ENCODE assay signal across 15 cellular contexts in the genomic region with DNA sequence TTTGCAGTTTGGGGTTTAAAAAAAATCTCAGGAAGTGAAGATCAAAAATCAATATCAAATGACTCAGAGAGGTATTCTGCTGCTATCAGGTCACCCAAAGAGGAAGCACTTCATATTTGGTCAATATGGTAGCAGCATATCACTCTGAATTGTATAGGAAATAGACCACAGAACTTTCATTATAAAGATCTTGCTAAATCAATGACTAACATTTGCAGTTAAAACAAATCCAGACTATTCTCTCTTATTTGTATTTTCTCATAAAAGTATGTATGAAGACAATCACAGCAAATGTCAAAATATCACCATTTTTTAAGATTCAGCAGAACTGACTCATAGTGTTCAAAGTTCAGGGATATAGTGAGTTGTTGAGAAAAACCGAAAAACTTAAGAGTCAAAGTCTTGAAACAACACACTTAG.
A peak's percentile ranks its signal among the peaks of the same experiment; 100 is the strongest.
DNase-seq lines count a peak whose midpoint lies in the region; ATAC-seq, FAIRE-seq and TF ChIP-seq lines count a peak whose summit lies in the region.
"Had no signal": no experiment of that assay in that cellular context is flagged by ENCODE, and none has a peak within 500 bp of the region (broad histone marks: within the 10 kb centered on the region; RNA-seq: fewer than 3 reads in every experiment).

No MANE protein-coding gene starts in this region.

- H3K27ac ChIP-seq in OCI-LY3 (ENCODE audit: low read length) (no peak overlapping the region), endothelial cell of umbilical vein (ENCODE audit: insufficient read depth, low read depth, low read length) (peak overlapping the region; percentile 100), A673 (ENCODE audit: low read depth, low read length, poor library complexity, severe bottlenecking) (no peak overlapping the region)
- H3K27ac ChIP-seq: dorsolateral prefrontal cortex had no signal

- H3K9me3 Mint-ChIP-seq in activated naive CD4-positive, alpha-beta T cell treated with anti-CD3 and anti-CD28 coated beads, Interleukin-2, amount 50 U/mL, for 24 hours: no peaks in the 10 kb centered on the region

- H3K9ac ChIP-seq in OCI-LY3 (ENCODE audit: low read length) (no peak overlapping the region), endothelial cell of umbilical vein (replicated peaks; ENCODE audit: extremely low read depth, insufficient read depth, low read length) (peak overlapping the region; percentile 79)

- POLR2A ChIA-PET in endothelial cell of umbilical vein (lab: Charles Lee) (no interaction called here), A673 (lab: Charles Lee; ENCODE audit: low non-redundant PET) (no interaction called here)

- no peaks in the 10 kb centered on the region for H3K9me1 ChIP-seq in endothelial cell of umbilical vein (replicated peaks; ENCODE audit: control insufficient read depth, extremely low read depth, insufficient read depth, low read length)

- ATAC-seq in Right ventricle myocardium superior (ENCODE audit: poor library complexity) (no peak), GM19463 (IDR thresholded peaks at IDR 0.05; ENCODE audit: unreplicated experiment) (no peak)

- TF ChIP-seq POLR2A in endothelial cell of umbilical vein (IDR thresholded peaks at IDR 0.05; ENCODE audit: low read depth, low read length): no peak

- no peaks in the 10 kb centered on the region for H3K79me2 ChIP-seq in OCI-LY3 (ENCODE audit: low read length)
- H3K79me2 ChIP-seq in endothelial cell of umbilical vein (ENCODE audit: control insufficient read depth, insufficient read depth, low read length): no peaks in the 10 kb centered on the region

- TF ChIP-seq CTCF in OCI-LY3 (IDR thresholded peaks at IDR 0.05; ENCODE audit: low read depth, low read length) (no peak), endothelial cell of umbilical vein (IDR thresholded peaks at IDR 0.05; ENCODE audit: extremely low read depth in 1 of 2, insufficient read depth in 1 of 2, low read depth in 1 of 2, low read length in 2 of 2) (no peak), A673 (conservative IDR thresholded peaks at IDR 0.05; ENCODE audit: low read depth, low read length) (no peak)

- FAIRE-seq in endothelial cell of umbilical vein (lab: Jason Lieb, UNC): no peak
- FAIRE-seq: GM19239 had no signal

- peak overlapping the region; percentile 60 for H3K27ac Mint-ChIP-seq in activated naive CD4-positive, alpha-beta T cell treated with anti-CD3 and anti-CD28 coated beads, Interleukin-2, amount 50 U/mL, for 24 hours

- H3K4me1 ChIP-seq in OCI-LY3 (ENCODE audit: low read length) (peaks cover 18% of the 10 kb centered on the region), endothelial cell of umbilical vein (ENCODE audit: control insufficient read depth, extremely low read depth, insufficient read depth, low read length) (peaks cover 37% of the 10 kb centered on the region), A673 (ENCODE audit: insufficient read depth, low read length, poor library complexity, severe bottlenecking) (peaks cover 10% of the 10 kb centered on the region)

- no peaks in the 10 kb centered on the region for H3K27me3 Mint-ChIP-seq in activated naive CD4-positive, alpha-beta T cell treated with anti-CD3 and anti-CD28 coated beads, Interleukin-2, amount 50 U/mL, for 24 hours

- dilution Hi-C loops in endothelial cell of umbilical vein (cut with MboI; ENCODE audit: extremely low pct_ligation_motif_present, low sequenced_read_pairs): no loop called here

- H3K4me3 ChIP-seq in OCI-LY3 (ENCODE audit: low read length) (no peak overlapping the region), endothelial cell of umbilical vein (replicated peaks in 1 of 3; ENCODE audit: insufficient read depth in 1 of 3, low read depth in 1 of 3, low read length in 3 of 3) (no peak overlapping the region), A673 (ENCODE audit: low read depth, low read length, poor library complexity, severe bottlenecking) (no peak overlapping the region)
- H3K4me3 ChIP-seq: dorsolateral prefrontal cortex had no signal

- H3K36me3 ChIP-seq in OCI-LY3 (replicated peaks; ENCODE audit: low read depth, low read length): no peaks in the 10 kb centered on the region
- H3K36me3 ChIP-seq in endothelial cell of umbilical vein (ENCODE audit: control insufficient read depth in 2 of 2, extremely low read depth in 1 of 2, insufficient read depth in 2 of 2, low read length in 2 of 2): no peaks in the 10 kb centered on the region
- no peaks in the 10 kb centered on the region for H3K36me3 ChIP-seq in A673 (ENCODE audit: insufficient read depth, low read length, poor library complexity, severe bottlenecking)
- H3K36me3 ChIP-seq: BE2C had no signal

- H2AFZ ChIP-seq in OCI-LY3 (ENCODE audit: low read depth, low read length) (no peak overlapping the region), endothelial cell of umbilical vein (ENCODE audit: low read depth, low read length) (peak overlapping the region; percentile 3)

- H3K27me3 ChIP-seq in OCI-LY3 (ENCODE audit: low read depth, low read length) (no peaks in the 10 kb centered on the region), endothelial cell of umbilical vein (ENCODE audit: control insufficient read depth in 2 of 2, insufficient read depth in 2 of 2, low read length in 2 of 2) (no peaks in the 10 kb centered on the region), A673 (replicated peaks; ENCODE audit: insufficient read depth, low read depth, low read length, poor library complexity) (no peaks in the 10 kb centered on the region)
- H3K27me3 ChIP-seq: BE2C had no signal

- peak overlapping the region; percentile 33 for H3K4me2 ChIP-seq in OCI-LY3 (ENCODE audit: low read length)
- H3K4me2 ChIP-seq in endothelial cell of umbilical vein (ENCODE audit: insufficient read depth, low read length): peak overlapping the region; percentile 94

- H3K9me3 ChIP-seq in OCI-LY3 (ENCODE audit: insufficient read depth, low read length) (no peaks in the 10 kb centered on the region), endothelial cell of umbilical vein (replicated peaks; ENCODE audit: control insufficient read depth, insufficient read depth, low read length) (no peaks in the 10 kb centered on the region), A673 (ENCODE audit: low read depth, low read length, poor library complexity, severe bottlenecking) (no peaks in the 10 kb centered on the region)
- H3K9me3 ChIP-seq: BE2C had no signal

- no peaks in the 10 kb centered on the region for H4K20me1 ChIP-seq in OCI-LY3 (ENCODE audit: insufficient read depth, low read length)
- no peaks in the 10 kb centered on the region for H4K20me1 ChIP-seq in endothelial cell of umbilical vein (replicated peaks; ENCODE audit: control insufficient read depth, extremely low read depth, insufficient read depth, low read length)

- H3K36me3 Mint-ChIP-seq in activated naive CD4-positive, alpha-beta T cell treated with anti-CD3 and anti-CD28 coated beads, Interleukin-2, amount 50 U/mL, for 24 hours: no peaks in the 10 kb centered on the region

- peak overlapping the region; percentile 66 for H3K4me3 Mint-ChIP-seq in activated naive CD4-positive, alpha-beta T cell treated with anti-CD3 and anti-CD28 coated beads, Interleukin-2, amount 50 U/mL, for 24 hours

- CTCF ChIA-PET in endothelial cell of umbilical vein (lab: Charles Lee): no interaction called here
- CTCF ChIA-PET in A673 (lab: Charles Lee): no interaction called here

- intact Hi-C loops in endothelial cell of umbilical vein (cut with micrococcal nuclease): no loop called here
- intact Hi-C loops in Right ventricle myocardium superior (cut with DNase I): no loop called here
- intact Hi-C loops in A673 (cut with micrococcal nuclease; ENCODE audit: unreplicated experiment): no loop called here

- DNase-seq in activated naive CD4-positive, alpha-beta T cell (lab: John Stamatoyannopoulos, UW): no peak
- DNase-seq in endothelial cell of umbilical vein (ENCODE audit: low read depth, low spot score) (peak; percentile 52), NCI-H226 (no peak), Right ventricle myocardium superior (no peak), A673 (ENCODE audit: low spot score) (no peak)
- DNase-seq: aorta, BE2C, dorsolateral prefrontal cortex, foreskin melanocyte, islet precursor cell, T1000 had no signal

- H3K4me1 Mint-ChIP-seq in activated naive CD4-positive, alpha-beta T cell treated with anti-CD3 and anti-CD28 coated beads, Interleukin-2, amount 50 U/mL, for 24 hours: peaks cover 47% of the 10 kb centered on the region

- BruUV-seq in endothelial cell of umbilical vein (replicated peaks; lab: Mats Ljungman, UMichigan): no TSS peak
- BruUV-seq in A673 (replicated peaks; lab: Mats Ljungman, UMichigan): no TSS peak

TF ChIP-seq in endothelial cell of umbilical vein, 7 proteins besides CTCF, POLR2A, EP300 and RAD21:
- TF ChIP-seq FOS (IDR thresholded peaks at IDR 0.05; ENCODE audit: borderline replicate concordance, insufficient read depth, low read length) (no peak), MAX (IDR thresholded peaks at IDR 0.05; ENCODE audit: insufficient read depth, insufficient read length) (no peak), POLR2AphosphoS5 (IDR thresholded peaks at IDR 0.05; ENCODE audit: insufficient read depth, low read depth, low read length) (no peak), EZH2 (IDR thresholded peaks at IDR 0.05; ENCODE audit: borderline replicate concordance, low read depth, low read length, severe bottlenecking) (no peak), JUN (IDR thresholded peaks at IDR 0.05; ENCODE audit: borderline replicate concordance, insufficient read depth, insufficient read length, low read depth) (peak; percentile 18), GATA2 (IDR thresholded peaks at IDR 0.05; ENCODE audit: insufficient read depth, insufficient read length, low read depth, low read length) (peak; percentile 23), MYC (IDR thresholded peaks at IDR 0.05; ENCODE audit: low read depth, low read length) (no peak)
